In the genomic region with DNA sequence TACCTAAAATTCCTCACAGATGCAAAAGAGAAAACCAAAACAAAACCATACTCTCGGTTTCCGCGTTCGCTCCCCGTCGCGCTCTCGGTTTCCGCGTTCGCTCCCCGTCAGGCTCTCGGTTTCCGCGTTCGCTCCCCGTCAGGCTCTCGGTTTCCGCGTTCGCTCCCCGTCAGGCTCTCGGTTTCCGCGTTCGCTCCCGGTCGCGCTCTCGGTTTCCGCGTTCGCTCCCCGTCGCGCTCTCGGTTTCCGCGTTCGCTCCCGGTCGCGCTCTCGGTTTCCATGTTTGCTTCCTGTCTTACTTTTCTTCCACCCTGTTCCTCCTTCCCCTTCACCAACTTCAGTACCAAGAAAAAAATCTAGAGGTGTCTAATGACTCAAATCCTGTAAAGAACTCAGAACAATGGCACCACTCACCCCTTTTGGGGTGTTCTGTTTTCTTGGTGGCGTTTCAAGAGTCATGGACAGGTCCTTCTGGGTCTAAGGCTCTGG, we compare ENCODE assay signal across 8 cellular contexts. TPM values are rescaled to one million over a fixed set of nuclear protein-coding genes. Genes with fewer than 3 reads are reported as not detected.
A peak's percentile ranks its signal among the peaks of the same experiment; 100 is the strongest.
DNase-seq lines count a peak whose midpoint lies in the region; ATAC-seq and TF ChIP-seq lines count a peak whose summit lies in the region.
"Not testable (repeated sequence)": the region's sequence is repeated elsewhere in the genome, so short reads cannot be mapped to it uniquely, and the experiment has no call there.
"Had no signal": no experiment of that assay in that cellular context is flagged by ENCODE, and none has a peak within 500 bp of the region (broad histone marks: within the 10 kb centered on the region; RNA-seq: fewer than 3 reads in every experiment).

No MANE protein-coding gene starts in this region.

- not testable (repeated sequence) for H3K9me3 ChIP-seq in GM23248 (ENCODE audit: low read depth); body of pancreas; esophagus (ENCODE audit: control insufficient read depth in 2 of 2, insufficient read depth in 1 of 2, low read depth in 1 of 2, low read length in 1 of 2); iPS-20b (ENCODE audit: insufficient read depth, low read depth, low read length); spleen

- not testable (repeated sequence) for H3K9me3 Mint-ChIP-seq in activated CD4-positive, alpha-beta T cell treated with anti-CD3 and anti-CD28 coated beads, Interleukin-2, amount 10 ng/mL, durations not matched to agents 24 days and 14 days; natural killer cell

- not testable (repeated sequence) for H3K27ac ChIP-seq in GM23248; iPS-20b (ENCODE audit: low read length)
- peak overlapping the region in 3 of 4 donors; percentile 30 to 38 (median 38) for H3K27ac ChIP-seq in body of pancreas
- H3K27ac ChIP-seq in esophagus (ENCODE audit: low read depth in 2 of 2, low read length in 1 of 2) = peak overlapping the region; percentile 48 to 79
- peak overlapping the region; percentile 19 to 76 (median 62) for H3K27ac ChIP-seq in spleen

- peak; percentile 34 for DNase-seq in GM23248
- not testable (repeated sequence) for DNase-seq in activated CD4-positive, alpha-beta T cell treated with anti-CD3 and anti-CD28 coated beads, Interleukin-2, amount 10 ng/mL, durations not matched to agents 24 days and 14 days; body of pancreas; natural killer cell; spleen

- H3K4me1 ChIP-seq in GM23248 (ENCODE audit: insufficient read depth); body of pancreas; esophagus (ENCODE audit: control insufficient read depth in 2 of 2, insufficient read depth in 2 of 2, low read length in 1 of 2); iPS-20b (ENCODE audit: insufficient read depth, low read length); spleen: not testable (repeated sequence)

- in situ Hi-C loops in GM23248 (cut with MboI) = not testable (repeated sequence)

- not testable (repeated sequence) for H3K27me3 Mint-ChIP-seq in activated CD4-positive, alpha-beta T cell treated with anti-CD3 and anti-CD28 coated beads, Interleukin-2, amount 10 ng/mL, durations not matched to agents 24 days and 14 days; natural killer cell (ENCODE audit: low read depth in 2 of 2)

- H3K36me3 ChIP-seq in GM23248 (ENCODE audit: low read depth); body of pancreas (replicated peaks in 1 of 2; ENCODE audit: insufficient read depth in 1 of 2, low read depth in 2 of 2); esophagus (ENCODE audit: control insufficient read depth in 2 of 2, insufficient read depth in 2 of 2, low read length in 1 of 2); iPS-20b (ENCODE audit: insufficient read depth, low read depth, low read length); spleen: not testable (repeated sequence)

- not testable (repeated sequence) for H3K27ac Mint-ChIP-seq in activated CD4-positive, alpha-beta T cell treated with anti-CD3 and anti-CD28 coated beads, Interleukin-2, amount 10 ng/mL, durations not matched to agents 24 days and 14 days
- H3K27ac Mint-ChIP-seq in natural killer cell = peak overlapping the region; percentile 97

- intact Hi-C loops in activated CD4-positive, alpha-beta T cell treated with anti-CD3 and anti-CD28 coated beads, Interleukin-2, amount 10 ng/mL, durations not matched to agents 24 days and 14 days (cut with micrococcal nuclease); body of pancreas (cut with DNase I); natural killer cell (cut with micrococcal nuclease); spleen (cut with DNase I; ENCODE audit: low total_unique reads): not testable (repeated sequence)

- TF ChIP-seq CTCF in body of pancreas (IDR thresholded peaks at IDR 0.05); natural killer cell (IDR thresholded peaks at IDR 0.05); spleen (IDR thresholded peaks at IDR 0.05 in 8 of 11, conservative IDR thresholded peaks at IDR 0.05 in 3 of 11): not testable (repeated sequence)

- not testable (repeated sequence) for ATAC-seq in body of pancreas
- ATAC-seq in natural killer cell = peak in 2 of 3 donors; percentile 29 to 55

- H3F3A ChIP-seq in GM23248 (ENCODE audit: insufficient read depth) = peaks cover 10% of the 10 kb centered on the region

- peak overlapping the region; percentile 59 for H3K4me2 ChIP-seq in GM23248 (ENCODE audit: unreplicated experiment)

- H3K79me2 ChIP-seq in GM23248 (ENCODE audit: insufficient read depth) = not testable (repeated sequence)

- TF ChIP-seq POLR2A in body of pancreas (IDR thresholded peaks at IDR 0.05); spleen (IDR thresholded peaks at IDR 0.05): not testable (repeated sequence)

- not testable (repeated sequence) for H3K27me3 ChIP-seq in GM23248 (replicated peaks; ENCODE audit: insufficient read depth); body of pancreas; esophagus (ENCODE audit: control insufficient read depth in 1 of 2, insufficient read depth in 2 of 2, low read length in 2 of 2); spleen (replicated peaks in 1 of 7)
- peaks cover 38% of the 10 kb centered on the region for H3K27me3 ChIP-seq in iPS-20b (ENCODE audit: insufficient read depth, low read length)

- peak overlapping the region; percentile 94 for H2AFZ ChIP-seq in GM23248

- H3K9me2 ChIP-seq in GM23248 (ENCODE audit: insufficient read depth) = not testable (repeated sequence)

- not testable (repeated sequence) for H3K36me3 Mint-ChIP-seq in activated CD4-positive, alpha-beta T cell treated with anti-CD3 and anti-CD28 coated beads, Interleukin-2, amount 10 ng/mL, durations not matched to agents 24 days and 14 days (ENCODE audit: low read depth); natural killer cell

- H3K9ac ChIP-seq in GM23248 (peak overlapping the region; percentile 74), iPS-20b (ENCODE audit: low read depth, low read length) (peak overlapping the region; percentile 58; the same call in 1 of the 2 replicates)

- not testable (repeated sequence) for H4K20me1 ChIP-seq in GM23248 (ENCODE audit: insufficient read depth)

- 2% methylated on average over 21 to 44 of the region's 45 CpGs for WGBS in GM23248 (ENCODE audit: low coverage in 1 of 2, low lambda C conversion rate in 2 of 2, missing lambda C conversion rate in 2 of 2), 2 experiments
- WGBS in body of pancreas, 2 donors = 6 to 12% methylated on average over 28 to 45 of the region's 45 CpGs
- 7 to 9% methylated on average over 45 of the region's 45 CpGs for WGBS in esophagus, 2 donors
- 3 to 39% (median 14%) methylated on average over 37 to 45 of the region's 45 CpGs for WGBS in spleen, 5 donors

- H3K4me1 Mint-ChIP-seq in activated CD4-positive, alpha-beta T cell treated with anti-CD3 and anti-CD28 coated beads, Interleukin-2, amount 10 ng/mL, durations not matched to agents 24 days and 14 days = not testable (repeated sequence)
- peaks cover 21 to 23% of the 10 kb centered on the region in 2 donors for H3K4me1 Mint-ChIP-seq in natural killer cell

- H3K4me3 ChIP-seq in GM23248 (peak overlapping the region; percentile 71), body of pancreas (peak overlapping the region; percentile 7 to 13), esophagus (ENCODE audit: low read depth in 1 of 2, low read length in 2 of 2) (peak overlapping the region; percentile 35 to 53), iPS-20b (ENCODE audit: low read length) (peak overlapping the region; percentile 65), spleen (peak overlapping the region; percentile 3 to 69 (median 36))

- peak overlapping the region; percentile 64 for H3K4me3 Mint-ChIP-seq in activated CD4-positive, alpha-beta T cell treated with anti-CD3 and anti-CD28 coated beads, Interleukin-2, amount 10 ng/mL, durations not matched to agents 24 days and 14 days
- H3K4me3 Mint-ChIP-seq in natural killer cell = peak overlapping the region; percentile 100

RNA-seq across cellular contexts. Expression of gene CDCA4, which starts 12.6 kb away (rescaled TPM):
- total RNA-seq in GM23248 (2014; rRNA removed; shearing (Covaris generic)) = 25.5 and 27.5 TPM in 2 replicates
- polyA plus RNA-seq in GM23248 (2016; fragmentation: Nextera tagmentation; extraction: Ambion mirVana) (24.0 and 26.8 TPM in 2 replicates), esophagus (10 to 100 TPM; 23.5 to 24.7 TPM), spleen (10 to 100 TPM in 1 of 3 donors, 1 to 10 TPM in 2; 5.8 to 10.5 (median 8.5) TPM)
- 64.6 and 66.3 TPM in 2 replicates for total RNA-seq in activated CD4-positive, alpha-beta T cell treated with anti-CD3 and anti-CD28 coated beads, Interleukin-2, amount 10 ng/mL, durations not matched to agents 24 days and 14 days
- total RNA-seq in body of pancreas (1 to 10 TPM; 2.6 to 4.7 TPM), natural killer cell (10 to 100 TPM; 10.3 to 20.7 (median 16.6) TPM), spleen (10 to 100 TPM in 2 of 7 donors, 1 to 10 TPM in 5; 6.5 to 15.1 (median 8.7) TPM)

RNA-seq across cellular contexts. Expression of gene GPR132, which starts 31.8 kb away (rescaled TPM):
- total RNA-seq in GM23248 (2014; rRNA removed; shearing (Covaris generic)) = not detected in 2 replicates
- polyA plus RNA-seq in GM23248 (2016; fragmentation: Nextera tagmentation; extraction: Ambion mirVana) (not detected in 2 replicates), esophagus (under 1 TPM; 0.42 to 0.47 TPM), spleen (1 to 10 TPM; 5.0 to 9.0 (median 5.8) TPM)
- 25.8 and 31.5 TPM in 2 replicates for total RNA-seq in activated CD4-positive, alpha-beta T cell treated with anti-CD3 and anti-CD28 coated beads, Interleukin-2, amount 10 ng/mL, durations not matched to agents 24 days and 14 days
- total RNA-seq in body of pancreas (1 to 10 TPM in 1 of 2 donors, not detected in 1; 1.0 TPM), natural killer cell (10 to 100 TPM; 18.2 to 30.3 (median 26.7) TPM), spleen (10 to 100 TPM; 17.5 to 33.7 (median 23.1) TPM)
- total RNA-seq: M059J had no signal

RNA-seq across cellular contexts. Expression of gene CLBA1, which starts 47.9 kb away (rescaled TPM):
- total RNA-seq in GM23248 (2014; rRNA removed; shearing (Covaris generic)) = 10.4 and 13.5 TPM in 2 replicates
- polyA plus RNA-seq in GM23248 (2016; fragmentation: Nextera tagmentation; extraction: Ambion mirVana) (7.7 and 11.5 TPM in 2 replicates), esophagus (1 to 10 TPM; 6.5 to 8.3 TPM), spleen (1 to 10 TPM; 3.7 to 4.3 (median 3.9) TPM)
- 2.4 and 2.5 TPM in 2 replicates for total RNA-seq in activated CD4-positive, alpha-beta T cell treated with anti-CD3 and anti-CD28 coated beads, Interleukin-2, amount 10 ng/mL, durations not matched to agents 24 days and 14 days
- total RNA-seq in body of pancreas (10 to 100 TPM in 1 of 2 donors, 1 to 10 TPM in 1; 8.6 to 21.1 TPM), natural killer cell (1 to 10 TPM; 1.2 to 1.8 (median 1.3) TPM), spleen (1 to 10 TPM; 1.7 to 4.0 (median 3.4) TPM)

RNA-seq across cellular contexts. Expression of gene AHNAK2, which starts 55.3 kb away (rescaled TPM):
- 58.0 and 64.9 TPM in 2 replicates for total RNA-seq in GM23248 (2014; rRNA removed; shearing (Covaris generic))
- polyA plus RNA-seq in GM23248 (2016; fragmentation: Nextera tagmentation; extraction: Ambion mirVana) (38.3 and 38.9 TPM in 2 replicates), esophagus (100 to 1,000 TPM in 1 of 2 donors, 10 to 100 TPM in 1; 67.4 to 104 TPM), spleen (under 1 TPM; 0.30 to 0.86 (median 0.76) TPM)
- 0.02 TPM in 2 replicates for total RNA-seq in activated CD4-positive, alpha-beta T cell treated with anti-CD3 and anti-CD28 coated beads, Interleukin-2, amount 10 ng/mL, durations not matched to agents 24 days and 14 days
- total RNA-seq in body of pancreas (1 to 10 TPM; 3.6 to 5.2 TPM), natural killer cell (under 1 TPM in 1 of 3 donors, not detected in 2; 0.05 TPM), spleen (1 to 10 TPM in 1 of 7 donors, under 1 TPM in 6; 0.26 to 1.3 (median 0.66) TPM)

Comparison
In these comparisons a context has a peak if more than half of its experiments do, and no peak if none do; other contexts are left out.
1. H3K4me3 ChIP-seq: peak in every context shown above with its lines; median percentile 71 in GM23248; 65 in iPS-20b; 44 in esophagus; 36 in spleen; 10 in body of pancreas.
2. RNA of gene GPR132, which starts 31.8 kb away (total RNA-seq): 25.8 to 31.5 TPM in activated CD4-positive, alpha-beta T cell treated with anti-CD3 and anti-CD28 coated beads, Interleukin-2, amount 10 ng/mL, durations not matched to agents 24 days and 14 days, 18.2 to 30.3 TPM in natural killer cell and 17.5 to 33.7 TPM in spleen; 1.0 TPM in body of pancreas and not detected in GM23248; every median in the first group is over 4 times any median in the second.